In the genomic region with DNA sequence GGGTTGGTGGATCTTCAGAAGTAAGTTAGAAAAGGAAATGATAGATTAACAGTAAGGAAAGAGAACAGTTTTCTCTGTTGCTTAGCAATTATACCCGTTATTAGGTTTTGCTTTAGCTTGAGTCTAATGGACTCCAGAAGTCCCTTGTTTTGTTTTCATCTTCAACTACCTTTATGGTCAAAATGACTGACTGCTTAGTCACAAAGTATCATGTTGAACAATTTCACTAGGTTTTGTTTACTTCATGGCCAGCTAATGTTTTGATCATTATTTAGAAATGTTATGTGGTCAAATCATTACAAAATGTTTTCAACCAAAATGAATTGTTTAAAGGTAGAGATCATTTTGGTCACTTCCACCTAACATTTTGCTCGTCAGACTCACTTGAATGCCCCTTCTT, we compare ENCODE assay signal across 9 cellular contexts. TPM values are rescaled to one million over a fixed set of nuclear protein-coding genes. Genes with fewer than 3 reads are reported as not detected.
DNase-seq lines count a peak whose midpoint lies in the region; ATAC-seq and TF ChIP-seq lines count a peak whose summit lies in the region.
"Had no signal": no experiment of that assay in that cellular context is flagged by ENCODE, and none has a peak within 500 bp of the region (broad histone marks: within the 10 kb centered on the region; RNA-seq: fewer than 3 reads in every experiment).

No MANE protein-coding gene starts in this region.

- DNase-seq in heart right ventricle (no peak), left cardiac atrium (no peak), SW 1271 (lab: John Stamatoyannopoulos, UW) (peak; percentile 12 to 39), foreskin fibroblast (peak in 1 of 2 donors; percentile 50), upper lobe of right lung (no peak), caudate nucleus (lab: John Stamatoyannopoulos, UW) (no peak), RPMI8226 (no peak)
- DNase-seq: transverse colon had no signal

- H3K4me1 ChIP-seq in heart right ventricle = peaks cover 0 to 41% (median 35%) of the 10 kb centered on the region in 9 donors
- H3K4me1 ChIP-seq in upper lobe of right lung = peaks cover 26% of the 10 kb centered on the region

- ATAC-seq in heart right ventricle (no peak), left cardiac atrium (no peak), upper lobe of right lung (no peak), HG03139 (IDR thresholded peaks at IDR 0.05; ENCODE audit: unreplicated experiment) (no peak)

- 32 to 40% methylated on average over 2 of the region's 2 CpGs for WGBS in heart right ventricle, 2 donors

- H3K27me3 ChIP-seq in heart right ventricle = no peaks in the 10 kb centered on the region
- no peaks in the 10 kb centered on the region for H3K27me3 ChIP-seq in upper lobe of right lung
- H3K27me3 ChIP-seq: transverse colon had no signal

- no peaks in the 10 kb centered on the region for H3K9me3 ChIP-seq in heart right ventricle
- no peaks in the 10 kb centered on the region for H3K9me3 ChIP-seq in upper lobe of right lung
- H3K9me3 ChIP-seq: transverse colon had no signal

- TF ChIP-seq CTCF in heart right ventricle (IDR thresholded peaks at IDR 0.05) = no peak
- TF ChIP-seq CTCF in foreskin fibroblast (IDR thresholded peaks at IDR 0.05; ENCODE audit: low read depth, low read length) = no peak
- no peak for TF ChIP-seq CTCF in upper lobe of right lung (IDR thresholded peaks at IDR 0.05)

- peak overlapping the region in 8 of 10 donors; percentile 78 to 100 (median 94) for H3K4me3 ChIP-seq in heart right ventricle
- peak overlapping the region; percentile 81 to 90 for H3K4me3 ChIP-seq in foreskin fibroblast (ENCODE audit: low read depth in 1 of 2, low read length in 2 of 2)
- H3K4me3 ChIP-seq in upper lobe of right lung = peak overlapping the region; percentile 82

- intact Hi-C loops in heart right ventricle (cut with DNase I) = loop anchor here in 4 of 10 donors (5.0 to 10.0 kb wide), 2 partner anchors 101 to 128 kb away; partner anchors contain the start of gene ZC3HAV1 (in 1 of the 4)
- intact Hi-C loops in left cardiac atrium (cut with DNase I) = loop anchor here in 1 of 2 donors (10.0 kb wide), 1 partner anchor 118 kb away; no protein-coding TSS in a partner anchor
- intact Hi-C loops in upper lobe of right lung (cut with DNase I) = no loop called here

- no peak overlapping the region for H3K27ac ChIP-seq in heart right ventricle
- no peak overlapping the region for H3K27ac ChIP-seq in upper lobe of right lung
- H3K27ac ChIP-seq in caudate nucleus (ENCODE audit: low read depth, low read length) = no peak overlapping the region

- peaks cover 0 to 13% (median 10%) of the 10 kb centered on the region in 9 donors for H3K36me3 ChIP-seq in heart right ventricle
- peaks cover 11% of the 10 kb centered on the region for H3K36me3 ChIP-seq in upper lobe of right lung

RNA-seq across cellular contexts. Expression of gene UBN2, which starts 1.9 kb away (rescaled TPM):
- total RNA-seq in heart right ventricle (10 to 100 TPM; 12.6 to 27.0 (median 22.3) TPM), left cardiac atrium (10 to 100 TPM; 11.7 to 14.3 TPM), upper lobe of right lung (23.5 TPM)
- polyA plus RNA-seq in heart right ventricle = 1 to 10 TPM; 1.3 to 4.6 TPM

Comparison
In these comparisons a context has a peak if more than half of its experiments do, and no peak if none do; other contexts are left out.
1. DNase-seq: peak in SW 1271 (2 of 2); none in heart right ventricle (0 of 2), left cardiac atrium (single experiment), upper lobe of right lung (single experiment), caudate nucleus (0 of 61) and RPMI8226 (single experiment).
2. Peak in every context shown above with its lines, with median percentiles within 50 percentile points of each other: H3K4me3 ChIP-seq.